ENCODE assay signal across 8 cellular contexts in the genomic region with DNA sequence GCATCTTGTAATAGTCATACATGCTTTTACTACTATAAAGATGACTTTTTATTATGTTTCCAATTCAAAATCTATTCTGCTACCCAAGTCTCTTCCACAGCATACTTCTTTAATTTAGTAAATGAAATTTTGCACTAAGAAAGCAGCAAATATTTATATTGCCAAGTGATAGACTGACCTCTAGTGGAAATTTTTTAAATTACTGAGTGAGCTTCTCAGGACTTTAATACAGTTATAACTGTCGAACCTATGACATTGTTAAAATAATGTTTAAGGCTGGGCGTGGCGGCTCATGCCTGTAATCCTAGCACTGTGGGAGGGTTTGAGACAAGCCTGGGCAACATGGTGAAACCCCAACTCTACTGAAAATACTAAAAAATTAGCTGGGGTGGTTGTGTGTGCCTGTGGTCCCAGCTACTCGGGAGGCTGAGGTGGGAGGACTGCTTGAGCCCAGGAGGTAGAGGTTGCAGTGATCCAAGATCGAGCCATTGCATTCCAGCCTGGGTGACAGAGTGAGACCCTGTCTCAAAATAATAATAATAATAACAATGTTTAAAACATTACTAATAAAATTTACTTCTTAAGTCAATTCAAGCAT. TPM values are rescaled to one million over a fixed set of nuclear protein-coding genes. Genes with fewer than 3 reads are reported as not detected.
DNase-seq lines count a peak whose midpoint lies in the region; ATAC-seq lines count a peak whose summit lies in the region.

No MANE protein-coding gene starts in this region.

- no peak overlapping the region for H3K4me3 Mint-ChIP-seq in T-helper 2 cell treated with Interferon-gamma antibody and Interleukin-4, amounts not matched to agents 5 μg/mL and 100 μg/mL, for 36 hours
- H3K4me3 Mint-ChIP-seq in activated T-helper 17 cell treated with anti-CD3 and anti-CD28 coated beads, Interleukin-2, amount 50 U/mL, for 72 hours, result no peak overlapping the region

- H3K9me3 Mint-ChIP-seq in T-helper 2 cell treated with Interferon-gamma antibody and Interleukin-4, amounts not matched to agents 5 μg/mL and 100 μg/mL, for 36 hours, result no peaks in the 10 kb centered on the region
- H3K9me3 Mint-ChIP-seq in activated T-helper 17 cell treated with anti-CD3 and anti-CD28 coated beads, Interleukin-2, amount 50 U/mL, for 72 hours, result no peaks in the 10 kb centered on the region

- no peaks in the 10 kb centered on the region for H3K4me1 Mint-ChIP-seq in T-helper 2 cell treated with Interferon-gamma antibody and Interleukin-4, amounts not matched to agents 5 μg/mL and 100 μg/mL, for 36 hours (ENCODE audit: low read depth)
- no peaks in the 10 kb centered on the region for H3K4me1 Mint-ChIP-seq in activated T-helper 17 cell treated with anti-CD3 and anti-CD28 coated beads, Interleukin-2, amount 50 U/mL, for 72 hours

- DNase-seq in EH (ENCODE audit: low read depth), result peak; percentile 62
- peak; percentile 77 for DNase-seq in NCI-H69 (lab: John Stamatoyannopoulos, UW)
- DNase-seq in cerebellum (ENCODE audit: low spot score), result peak; percentile 36
- DNase-seq in lung microvascular endothelial cell (ENCODE audit: low read depth in 2 of 2), result peak; percentile 43 to 59
- DNase-seq in stimulated activated CD4-positive, alpha-beta T cell treated with anti-CD3 and anti-CD28 coated beads, Interleukin-4, amount 100 ng/mL, for 24 hours, result no peak
- DNase-seq in T-helper 2 cell treated with Interferon-gamma antibody and Interleukin-4, amounts not matched to agents 5 μg/mL and 100 μg/mL, for 36 hours (ENCODE audit: low spot score), result no peak

- ATAC-seq in HG02610 (IDR thresholded peaks at IDR 0.05; ENCODE audit: unreplicated experiment), result peak; percentile 30
- no peak for ATAC-seq in activated T-helper 17 cell treated with anti-CD3 and anti-CD28 coated beads, Interleukin-2, amount 50 U/mL, for 72 hours (replicated peaks)

- H3K27ac Mint-ChIP-seq in T-helper 2 cell treated with Interferon-gamma antibody and Interleukin-4, amounts not matched to agents 5 μg/mL and 100 μg/mL, for 36 hours, result no peak overlapping the region
- no peak overlapping the region for H3K27ac Mint-ChIP-seq in activated T-helper 17 cell treated with anti-CD3 and anti-CD28 coated beads, Interleukin-2, amount 50 U/mL, for 72 hours

- H3K36me3 Mint-ChIP-seq in T-helper 2 cell treated with Interferon-gamma antibody and Interleukin-4, amounts not matched to agents 5 μg/mL and 100 μg/mL, for 36 hours (ENCODE audit: low read depth), result no peaks in the 10 kb centered on the region
- no peaks in the 10 kb centered on the region for H3K36me3 Mint-ChIP-seq in activated T-helper 17 cell treated with anti-CD3 and anti-CD28 coated beads, Interleukin-2, amount 50 U/mL, for 72 hours (ENCODE audit: low read depth)

- peaks cover 23% of the 10 kb centered on the region for H3K27me3 Mint-ChIP-seq in T-helper 2 cell treated with Interferon-gamma antibody and Interleukin-4, amounts not matched to agents 5 μg/mL and 100 μg/mL, for 36 hours (ENCODE audit: low read depth)
- H3K27me3 Mint-ChIP-seq in activated T-helper 17 cell treated with anti-CD3 and anti-CD28 coated beads, Interleukin-2, amount 50 U/mL, for 72 hours, result peaks cover 32% of the 10 kb centered on the region

RNA-seq across cellular contexts. Expression of gene STK33, which starts 27.3 kb away (rescaled TPM):
- 24.0 TPM for total RNA-seq in cerebellum
- 0.65 and 0.99 TPM in 2 replicates for total RNA-seq in lung microvascular endothelial cell
- total RNA-seq in activated T-helper 17 cell treated with anti-CD3 and anti-CD28 coated beads, Interleukin-2, amount 50 U/mL, for 72 hours, result 1 to 10 TPM in 1 of 2 donors, under 1 TPM in 1; 0.40 to 1.0 TPM

Comparison
In these comparisons a context has a peak if more than half of its experiments do, and no peak if none do; other contexts are left out.
1. DNase-seq: peak in EH (single experiment), NCI-H69 (single experiment), cerebellum (single experiment) and lung microvascular endothelial cell (2 of 2); none in stimulated activated CD4-positive, alpha-beta T cell treated with anti-CD3 and anti-CD28 coated beads, Interleukin-4, amount 100 ng/mL, for 24 hours (single experiment) and T-helper 2 cell treated with Interferon-gamma antibody and Interleukin-4, amounts not matched to agents 5 μg/mL and 100 μg/mL, for 36 hours (single experiment).
2. RNA of gene STK33, which starts 27.3 kb away (total RNA-seq): 24.0 TPM in cerebellum (single experiment); 0.40 to 1.0 TPM in activated T-helper 17 cell treated with anti-CD3 and anti-CD28 coated beads, Interleukin-2, amount 50 U/mL, for 72 hours and 0.65 to 0.99 TPM in lung microvascular endothelial cell; every median in the first group is over 10 times any median in the second.